Comparison of ENCODE assay signal across 11 cellular contexts in genomic region chr13:110309159-110309476, GRCh38. TPM values are rescaled to one million over a fixed set of nuclear protein-coding genes. Genes with fewer than 3 reads are reported as not detected.
DNase-seq lines count a peak whose midpoint lies in the region; ATAC-seq and TF ChIP-seq lines count a peak whose summit lies in the region.
"Had no signal": no experiment of that assay in that cellular context is flagged by ENCODE, and none has a peak within 500 bp of the region (broad histone marks: within the 10 kb centered on the region; RNA-seq: fewer than 3 reads in every experiment).

No MANE protein-coding gene starts in this region.

- TF ChIP-seq CTCF in cardiac fibroblast (IDR thresholded peaks at IDR 0.05; ENCODE audit: low read depth, low read length) (no peak), gastrocnemius medialis (IDR thresholded peaks at IDR 0.05 in 4 of 5, conservative IDR thresholded peaks at IDR 0.05 in 1 of 5) (no peak), Caco-2 (IDR thresholded peaks at IDR 0.05; ENCODE audit: insufficient read depth in 1 of 2, low read depth in 1 of 2, low read length in 1 of 2, severe bottlenecking in 1 of 2, unreplicated experiment in 1 of 2) (no peak)

- DNase-seq in cardiac fibroblast (ENCODE audit: low read depth in 2 of 2): peak; percentile 42 to 48
- DNase-seq in left colon: no peak
- DNase-seq in gastrocnemius medialis: no peak
- no peak for DNase-seq in occipital lobe (lab: John Stamatoyannopoulos, UW)
- DNase-seq in Caco-2: no peak
- no peak for DNase-seq in germinal center (ENCODE audit: low spot score)
- no peak for DNase-seq in stimulated activated CD4-positive, alpha-beta T cell treated with anti-CD3 and anti-CD28 coated beads, Interleukin-2, amount 100 ng/mL, for 24 hours
- DNase-seq: activated CD4-positive, alpha-beta T cell treated with anti-CD3 and anti-CD28 coated beads for 4 hours; activated naive CD4-positive, alpha-beta T cell treated with anti-CD3 and anti-CD28 coated beads for 36 hours had no signal

- no peak overlapping the region for H3K27ac Mint-ChIP-seq in Caco-2 (ENCODE audit: unreplicated experiment)
- H3K27ac Mint-ChIP-seq: activated naive CD4-positive, alpha-beta T cell treated with anti-CD3 and anti-CD28 coated beads for 36 hours had no signal

- intact Hi-C loops in left colon (cut with DNase I, micrococcal nuclease) (no loop called here), gastrocnemius medialis (cut with DNase I; ENCODE audit: low total_unique reads) (loop anchor here (5.0 kb wide), 1 partner anchor 88 kb away; no protein-coding TSS in a partner anchor), Caco-2 (cut with micrococcal nuclease; ENCODE audit: unreplicated experiment) (no loop called here)

- peak overlapping the region; percentile 84 to 88 (median 86) for H3K27ac ChIP-seq in gastrocnemius medialis
- H3K27ac ChIP-seq: C4-2B had no signal

- no peaks in the 10 kb centered on the region for H3K9me3 ChIP-seq in ES-I3 (ENCODE audit: control insufficient read depth, insufficient read depth, low read length)
- no peaks in the 10 kb centered on the region for H3K9me3 ChIP-seq in gastrocnemius medialis
- no peaks in the 10 kb centered on the region for H3K9me3 ChIP-seq in Caco-2

- H3K4me3 Mint-ChIP-seq in Caco-2 (ENCODE audit: unreplicated experiment): no peak overlapping the region
- H3K4me3 Mint-ChIP-seq: activated naive CD4-positive, alpha-beta T cell treated with anti-CD3 and anti-CD28 coated beads for 36 hours had no signal

- no peaks in the 10 kb centered on the region for H3K27me3 Mint-ChIP-seq in Caco-2 (ENCODE audit: insufficient read depth, unreplicated experiment)

- CTCF ChIA-PET in Caco-2 (lab: Charles Lee): no interaction called here

- no TSS peak for BruUV-seq in Caco-2 (replicated peaks; lab: Mats Ljungman, UMichigan)

- POLR2A ChIA-PET in Caco-2 (lab: Charles Lee): no interaction called here

- peaks cover 8% of the 10 kb centered on the region for H3K4me1 ChIP-seq in ES-I3 (ENCODE audit: insufficient read depth, low read length)
- peaks cover 7 to 15% of the 10 kb centered on the region in 2 donors for H3K4me1 ChIP-seq in gastrocnemius medialis
- H3K4me1 ChIP-seq in Caco-2: peaks cover 50% of the 10 kb centered on the region

- peak overlapping the region; percentile 89; the same call in 1 of the 2 replicates for H3K9ac ChIP-seq in ES-I3 (ENCODE audit: low read depth, low read length)

- no peaks in the 10 kb centered on the region; the same call in 1 of the 2 replicates for H3K36me3 ChIP-seq in ES-I3 (ENCODE audit: insufficient read depth, low read length)
- H3K36me3 ChIP-seq in gastrocnemius medialis: no peaks in the 10 kb centered on the region
- no peaks in the 10 kb centered on the region for H3K36me3 ChIP-seq in Caco-2 (ENCODE audit: control insufficient read depth, insufficient read depth, low read length)

- peaks cover 28% of the 10 kb centered on the region for H3K4me1 Mint-ChIP-seq in Caco-2 (ENCODE audit: low read depth, unreplicated experiment)

- H3K4me3 ChIP-seq in cardiac fibroblast (replicated peaks in 1 of 2; ENCODE audit: low read depth in 2 of 2, low read length in 2 of 2): peak overlapping the region; percentile 75 to 88
- peak overlapping the region; percentile 64 to 78 (median 73) for H3K4me3 ChIP-seq in gastrocnemius medialis
- no peak overlapping the region for H3K4me3 ChIP-seq in Caco-2 (ENCODE audit: low read depth, low read length)

- no peaks in the 10 kb centered on the region for H3K9me3 Mint-ChIP-seq in Caco-2 (ENCODE audit: unreplicated experiment)
- H3K9me3 Mint-ChIP-seq: activated naive CD4-positive, alpha-beta T cell treated with anti-CD3 and anti-CD28 coated beads for 36 hours had no signal

- in situ Hi-C loops in gastrocnemius medialis (cut with MboI; ENCODE audit: low sequenced_read_pairs in 4 of 4): loop anchor here in 1 of 4 donors (10.0 kb wide), 1 partner anchor 106 kb away; no protein-coding TSS in a partner anchor

- H3K36me3 Mint-ChIP-seq in Caco-2 (ENCODE audit: insufficient read depth, unreplicated experiment): peaks cover 11% of the 10 kb centered on the region

- TF ChIP-seq POLR2A in gastrocnemius medialis (IDR thresholded peaks at IDR 0.05): no peak

- peak; percentile 55 for ATAC-seq in left colon
- no peak for ATAC-seq in gastrocnemius medialis

- peaks cover 16 to 50% (median 25%) of the 10 kb centered on the region in 3 donors for H3K27me3 ChIP-seq in gastrocnemius medialis
- no peaks in the 10 kb centered on the region for H3K27me3 ChIP-seq in Caco-2 (replicated peaks; ENCODE audit: control insufficient read depth, insufficient read depth, low read length)

RNA-seq across cellular contexts. Expression of gene COL4A2, which starts 2.0 kb away (rescaled TPM):
- total RNA-seq in left colon: 10 to 100 TPM; 35.3 to 79.7 TPM
- 10 to 100 TPM; 51.2 to 85.8 (median 70.5) TPM for total RNA-seq in gastrocnemius medialis
- total RNA-seq in occipital lobe: 56.8 TPM
- total RNA-seq in Caco-2 (2022): 17.1 and 19.2 TPM in 2 replicates
- total RNA-seq: activated naive CD4-positive, alpha-beta T cell treated with anti-CD3 and anti-CD28 coated beads for 36 hours had no signal

RNA-seq across cellular contexts. Expression of gene COL4A1, which starts 2.2 kb away (rescaled TPM):
- total RNA-seq in left colon (10 to 100 TPM; 19.6 to 65.3 TPM), gastrocnemius medialis (100 to 1,000 TPM in 3 of 4 donors, 10 to 100 TPM in 1; 60.5 to 127 (median 120) TPM), occipital lobe (67.8 TPM), Caco-2 (2022) (4.5 and 4.8 TPM in 2 replicates)

Comparison
In these comparisons a context has a peak if more than half of its experiments do, and no peak if none do; other contexts are left out.
1. DNase-seq: peak in cardiac fibroblast (2 of 2); none in left colon (0 of 2), gastrocnemius medialis (0 of 2), occipital lobe (single experiment), Caco-2 (0 of 2), germinal center (single experiment) and stimulated activated CD4-positive, alpha-beta T cell treated with anti-CD3 and anti-CD28 coated beads, Interleukin-2, amount 100 ng/mL, for 24 hours (0 of 2).